Comparison of ENCODE assay signal across 1 cellular context in the genomic region with DNA sequence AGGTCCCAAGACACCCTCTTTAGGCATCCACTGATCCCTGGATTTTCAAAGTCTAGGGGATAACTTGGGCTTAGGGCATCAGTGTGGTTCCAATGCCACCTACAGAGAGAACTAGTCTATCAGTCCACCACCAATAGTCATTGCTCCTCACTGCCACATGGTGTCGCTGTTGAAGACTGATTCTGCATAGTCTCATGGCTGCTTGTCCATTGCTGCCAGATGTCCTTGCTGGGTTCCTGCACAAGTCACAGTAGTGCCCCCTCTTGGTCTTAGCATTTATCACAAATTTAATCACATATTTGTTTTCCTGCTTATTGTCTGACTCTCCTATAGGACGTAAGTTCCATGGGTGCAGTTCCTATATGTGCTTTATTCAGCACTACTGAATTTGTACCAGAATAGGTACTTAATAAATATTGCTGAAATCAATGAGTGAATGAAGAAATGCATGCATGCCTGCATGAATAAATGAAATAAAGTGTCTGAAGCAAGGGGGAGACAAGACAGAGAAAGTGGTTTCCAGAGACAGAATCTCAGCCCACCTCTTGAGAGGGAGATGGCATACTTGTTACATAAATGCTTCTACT.
TF ChIP-seq lines count a peak whose summit lies in the region.

No MANE protein-coding gene starts in this region.

TF ChIP-seq in HEK293, 187 proteins besides CTCF, POLR2A, EP300 and RAD21 (continued from another document and continues in another):
- TF ChIP-seq, protein P1, sequence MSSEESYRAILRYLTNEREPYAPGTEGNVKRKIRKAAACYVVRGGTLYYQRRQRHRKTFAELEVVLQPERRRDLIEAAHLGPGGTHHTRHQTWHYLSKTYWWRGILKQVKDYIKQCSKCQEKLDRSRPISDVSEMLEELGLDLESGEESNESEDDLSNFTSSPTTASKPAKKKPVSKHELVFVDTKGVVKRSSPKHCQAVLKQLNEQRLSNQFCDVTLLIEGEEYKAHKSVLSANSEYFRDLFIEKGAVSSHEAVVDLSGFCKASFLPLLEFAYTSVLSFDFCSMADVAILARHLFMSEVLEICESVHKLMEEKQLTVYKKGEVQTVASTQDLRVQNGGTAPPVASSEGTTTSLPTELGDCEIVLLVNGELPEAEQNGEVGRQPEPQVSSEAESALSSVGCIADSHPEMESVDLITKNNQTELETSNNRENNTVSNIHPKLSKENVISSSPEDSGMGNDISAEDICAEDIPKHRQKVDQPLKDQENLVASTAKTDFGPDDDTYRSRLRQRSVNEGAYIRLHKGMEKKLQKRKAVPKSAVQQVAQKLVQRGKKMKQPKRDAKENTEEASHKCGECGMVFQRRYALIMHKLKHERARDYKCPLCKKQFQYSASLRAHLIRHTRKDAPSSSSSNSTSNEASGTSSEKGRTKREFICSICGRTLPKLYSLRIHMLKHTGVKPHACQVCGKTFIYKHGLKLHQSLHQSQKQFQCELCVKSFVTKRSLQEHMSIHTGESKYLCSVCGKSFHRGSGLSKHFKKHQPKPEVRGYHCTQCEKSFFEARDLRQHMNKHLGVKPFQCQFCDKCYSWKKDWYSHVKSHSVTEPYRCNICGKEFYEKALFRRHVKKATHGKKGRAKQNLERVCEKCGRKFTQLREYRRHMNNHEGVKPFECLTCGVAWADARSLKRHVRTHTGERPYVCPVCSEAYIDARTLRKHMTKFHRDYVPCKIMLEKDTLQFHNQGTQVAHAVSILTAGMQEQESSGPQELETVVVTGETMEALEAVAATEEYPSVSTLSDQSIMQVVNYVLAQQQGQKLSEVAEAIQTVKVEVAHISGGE (tag by site-specific recombination; conservative IDR thresholded peaks at IDR 0.05; ENCODE audit: low read depth): no peak
- TF ChIP-seq ZNF132 (tag by site-specific recombination; IDR thresholded peaks at IDR 0.05; ENCODE audit: borderline replicate concordance): no peak
- no peak for TF ChIP-seq ZNF174 (tag by site-specific recombination; IDR thresholded peaks at IDR 0.05)
- TF ChIP-seq YY2 (tag by site-specific recombination; IDR thresholded peaks at IDR 0.05): no peak
- TF ChIP-seq, protein P2, sequence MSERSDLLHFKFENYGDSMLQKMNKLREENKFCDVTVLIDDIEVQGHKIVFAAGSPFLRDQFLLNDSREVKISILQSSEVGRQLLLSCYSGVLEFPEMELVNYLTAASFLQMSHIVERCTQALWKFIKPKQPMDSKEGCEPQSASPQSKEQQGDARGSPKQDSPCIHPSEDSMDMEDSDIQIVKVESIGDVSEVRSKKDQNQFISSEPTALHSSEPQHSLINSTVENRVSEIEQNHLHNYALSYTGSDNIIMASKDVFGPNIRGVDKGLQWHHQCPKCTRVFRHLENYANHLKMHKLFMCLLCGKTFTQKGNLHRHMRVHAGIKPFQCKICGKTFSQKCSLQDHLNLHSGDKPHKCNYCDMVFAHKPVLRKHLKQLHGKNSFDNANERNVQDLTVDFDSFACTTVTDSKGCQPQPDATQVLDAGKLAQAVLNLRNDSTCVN (tag by site-specific recombination; optimal IDR thresholded peaks at IDR 0.05): no peak
- TF ChIP-seq, protein P3, sequence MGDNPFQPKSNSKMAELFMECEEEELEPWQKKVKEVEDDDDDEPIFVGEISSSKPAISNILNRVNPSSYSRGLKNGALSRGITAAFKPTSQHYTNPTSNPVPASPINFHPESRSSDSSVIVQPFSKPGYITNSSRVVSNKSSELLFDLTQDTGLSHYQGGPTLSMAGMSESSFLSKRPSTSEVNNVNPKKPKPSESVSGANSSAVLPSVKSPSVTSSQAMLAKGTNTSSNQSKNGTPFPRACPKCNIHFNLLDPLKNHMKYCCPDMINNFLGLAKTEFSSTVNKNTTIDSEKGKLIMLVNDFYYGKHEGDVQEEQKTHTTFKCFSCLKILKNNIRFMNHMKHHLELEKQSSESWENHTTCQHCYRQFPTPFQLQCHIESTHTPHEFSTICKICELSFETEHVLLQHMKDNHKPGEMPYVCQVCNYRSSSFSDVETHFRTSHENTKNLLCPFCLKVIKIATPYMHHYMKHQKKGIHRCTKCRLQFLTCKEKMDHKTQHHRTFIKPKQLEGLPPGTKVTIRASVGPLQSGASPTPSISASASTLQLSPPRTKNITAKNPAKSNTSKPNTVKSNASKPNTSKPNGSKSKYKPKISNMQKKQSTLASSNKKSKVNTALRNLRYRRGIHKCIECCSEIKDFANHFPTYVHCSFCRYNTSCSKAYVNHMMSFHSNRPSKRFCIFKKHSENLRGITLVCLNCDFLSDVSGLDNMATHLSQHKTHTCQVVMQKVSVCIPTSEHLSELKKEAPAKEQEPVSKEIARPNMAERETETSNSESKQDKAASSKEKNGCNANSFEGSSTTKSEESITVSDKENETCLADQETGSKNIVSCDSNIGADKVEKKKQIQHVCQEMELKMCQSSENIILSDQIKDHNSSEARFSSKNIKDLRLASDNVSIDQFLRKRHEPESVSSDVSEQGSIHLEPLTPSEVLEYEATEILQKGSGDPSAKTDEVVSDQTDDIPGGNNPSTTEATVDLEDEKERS (tag by site-specific recombination; IDR thresholded peaks at IDR 0.05): no peak
- TF ChIP-seq ZSCAN30 (tag by site-specific recombination; IDR thresholded peaks at IDR 0.05): 0 out of 2 replicates have a peak, but pooled peaks have one; percentile 25
- TF ChIP-seq, protein P4, sequence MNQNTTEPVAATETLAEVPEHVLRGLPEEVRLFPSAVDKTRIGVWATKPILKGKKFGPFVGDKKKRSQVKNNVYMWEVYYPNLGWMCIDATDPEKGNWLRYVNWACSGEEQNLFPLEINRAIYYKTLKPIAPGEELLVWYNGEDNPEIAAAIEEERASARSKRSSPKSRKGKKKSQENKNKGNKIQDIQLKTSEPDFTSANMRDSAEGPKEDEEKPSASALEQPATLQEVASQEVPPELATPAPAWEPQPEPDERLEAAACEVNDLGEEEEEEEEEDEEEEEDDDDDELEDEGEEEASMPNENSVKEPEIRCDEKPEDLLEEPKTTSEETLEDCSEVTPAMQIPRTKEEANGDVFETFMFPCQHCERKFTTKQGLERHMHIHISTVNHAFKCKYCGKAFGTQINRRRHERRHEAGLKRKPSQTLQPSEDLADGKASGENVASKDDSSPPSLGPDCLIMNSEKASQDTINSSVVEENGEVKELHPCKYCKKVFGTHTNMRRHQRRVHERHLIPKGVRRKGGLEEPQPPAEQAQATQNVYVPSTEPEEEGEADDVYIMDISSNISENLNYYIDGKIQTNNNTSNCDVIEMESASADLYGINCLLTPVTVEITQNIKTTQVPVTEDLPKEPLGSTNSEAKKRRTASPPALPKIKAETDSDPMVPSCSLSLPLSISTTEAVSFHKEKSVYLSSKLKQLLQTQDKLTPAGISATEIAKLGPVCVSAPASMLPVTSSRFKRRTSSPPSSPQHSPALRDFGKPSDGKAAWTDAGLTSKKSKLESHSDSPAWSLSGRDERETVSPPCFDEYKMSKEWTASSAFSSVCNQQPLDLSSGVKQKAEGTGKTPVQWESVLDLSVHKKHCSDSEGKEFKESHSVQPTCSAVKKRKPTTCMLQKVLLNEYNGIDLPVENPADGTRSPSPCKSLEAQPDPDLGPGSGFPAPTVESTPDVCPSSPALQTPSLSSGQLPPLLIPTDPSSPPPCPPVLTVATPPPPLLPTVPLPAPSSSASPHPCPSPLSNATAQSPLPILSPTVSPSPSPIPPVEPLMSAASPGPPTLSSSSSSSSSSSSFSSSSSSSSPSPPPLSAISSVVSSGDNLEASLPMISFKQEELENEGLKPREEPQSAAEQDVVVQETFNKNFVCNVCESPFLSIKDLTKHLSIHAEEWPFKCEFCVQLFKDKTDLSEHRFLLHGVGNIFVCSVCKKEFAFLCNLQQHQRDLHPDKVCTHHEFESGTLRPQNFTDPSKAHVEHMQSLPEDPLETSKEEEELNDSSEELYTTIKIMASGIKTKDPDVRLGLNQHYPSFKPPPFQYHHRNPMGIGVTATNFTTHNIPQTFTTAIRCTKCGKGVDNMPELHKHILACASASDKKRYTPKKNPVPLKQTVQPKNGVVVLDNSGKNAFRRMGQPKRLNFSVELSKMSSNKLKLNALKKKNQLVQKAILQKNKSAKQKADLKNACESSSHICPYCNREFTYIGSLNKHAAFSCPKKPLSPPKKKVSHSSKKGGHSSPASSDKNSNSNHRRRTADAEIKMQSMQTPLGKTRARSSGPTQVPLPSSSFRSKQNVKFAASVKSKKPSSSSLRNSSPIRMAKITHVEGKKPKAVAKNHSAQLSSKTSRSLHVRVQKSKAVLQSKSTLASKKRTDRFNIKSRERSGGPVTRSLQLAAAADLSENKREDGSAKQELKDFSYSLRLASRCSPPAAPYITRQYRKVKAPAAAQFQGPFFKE (tag by site-specific recombination; IDR thresholded peaks at IDR 0.05; ENCODE audit: borderline replicate concordance): no peak
- no peak for TF ChIP-seq ZNF514 (tag by site-specific recombination; IDR thresholded peaks at IDR 0.05)
- TF ChIP-seq, protein P5, sequence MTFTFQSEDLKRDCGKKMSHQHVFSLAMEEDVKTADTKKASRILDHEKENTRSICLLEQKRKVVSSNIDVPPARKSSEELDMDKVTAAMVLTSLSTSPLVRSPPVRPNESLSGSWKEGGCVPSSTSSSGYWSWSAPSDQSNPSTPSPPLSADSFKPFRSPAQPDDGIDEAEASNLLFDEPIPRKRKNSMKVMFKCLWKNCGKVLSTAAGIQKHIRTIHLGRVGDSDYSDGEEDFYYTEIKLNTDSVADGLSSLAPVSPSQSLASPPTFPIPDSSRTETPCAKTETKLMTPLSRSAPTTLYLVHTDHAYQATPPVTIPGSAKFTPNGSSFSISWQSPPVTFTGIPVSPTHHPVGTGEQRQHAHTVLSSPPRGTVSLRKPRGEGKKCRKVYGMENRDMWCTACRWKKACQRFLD (tag by site-specific recombination; IDR thresholded peaks at IDR 0.05): no peak
- peak; percentile 49; the same call in 1 of the 2 replicates for TF ChIP-seq ZBTB17 (tag by site-specific recombination; IDR thresholded peaks at IDR 0.05)
- TF ChIP-seq, protein P6, sequence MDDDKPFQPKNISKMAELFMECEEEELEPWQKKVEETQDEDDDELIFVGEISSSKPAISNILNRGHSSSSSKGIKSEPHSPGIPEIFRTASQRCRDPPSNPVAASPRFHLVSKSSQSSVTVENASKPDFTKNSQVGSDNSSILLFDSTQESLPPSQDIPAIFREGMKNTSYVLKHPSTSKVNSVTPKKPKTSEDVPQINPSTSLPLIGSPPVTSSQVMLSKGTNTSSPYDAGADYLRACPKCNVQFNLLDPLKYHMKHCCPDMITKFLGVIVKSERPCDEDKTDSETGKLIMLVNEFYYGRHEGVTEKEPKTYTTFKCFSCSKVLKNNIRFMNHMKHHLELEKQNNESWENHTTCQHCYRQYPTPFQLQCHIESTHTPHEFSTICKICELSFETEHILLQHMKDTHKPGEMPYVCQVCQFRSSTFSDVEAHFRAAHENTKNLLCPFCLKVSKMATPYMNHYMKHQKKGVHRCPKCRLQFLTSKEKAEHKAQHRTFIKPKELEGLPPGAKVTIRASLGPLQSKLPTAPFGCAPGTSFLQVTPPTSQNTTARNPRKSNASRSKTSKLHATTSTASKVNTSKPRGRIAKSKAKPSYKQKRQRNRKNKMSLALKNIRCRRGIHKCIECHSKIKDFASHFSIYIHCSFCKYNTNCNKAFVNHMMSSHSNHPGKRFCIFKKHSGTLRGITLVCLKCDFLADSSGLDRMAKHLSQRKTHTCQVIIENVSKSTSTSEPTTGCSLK (tag by site-specific recombination; IDR thresholded peaks at IDR 0.05): no peak
- no peak for TF ChIP-seq ZNF621 (tag by site-specific recombination; IDR thresholded peaks at IDR 0.05)
- TF ChIP-seq ZNF2 (tag by site-specific recombination; IDR thresholded peaks at IDR 0.05): peak; percentile 100
- TF ChIP-seq ZNF501 (tag by site-specific recombination; IDR thresholded peaks at IDR 0.05): no peak
- TF ChIP-seq, protein P7, sequence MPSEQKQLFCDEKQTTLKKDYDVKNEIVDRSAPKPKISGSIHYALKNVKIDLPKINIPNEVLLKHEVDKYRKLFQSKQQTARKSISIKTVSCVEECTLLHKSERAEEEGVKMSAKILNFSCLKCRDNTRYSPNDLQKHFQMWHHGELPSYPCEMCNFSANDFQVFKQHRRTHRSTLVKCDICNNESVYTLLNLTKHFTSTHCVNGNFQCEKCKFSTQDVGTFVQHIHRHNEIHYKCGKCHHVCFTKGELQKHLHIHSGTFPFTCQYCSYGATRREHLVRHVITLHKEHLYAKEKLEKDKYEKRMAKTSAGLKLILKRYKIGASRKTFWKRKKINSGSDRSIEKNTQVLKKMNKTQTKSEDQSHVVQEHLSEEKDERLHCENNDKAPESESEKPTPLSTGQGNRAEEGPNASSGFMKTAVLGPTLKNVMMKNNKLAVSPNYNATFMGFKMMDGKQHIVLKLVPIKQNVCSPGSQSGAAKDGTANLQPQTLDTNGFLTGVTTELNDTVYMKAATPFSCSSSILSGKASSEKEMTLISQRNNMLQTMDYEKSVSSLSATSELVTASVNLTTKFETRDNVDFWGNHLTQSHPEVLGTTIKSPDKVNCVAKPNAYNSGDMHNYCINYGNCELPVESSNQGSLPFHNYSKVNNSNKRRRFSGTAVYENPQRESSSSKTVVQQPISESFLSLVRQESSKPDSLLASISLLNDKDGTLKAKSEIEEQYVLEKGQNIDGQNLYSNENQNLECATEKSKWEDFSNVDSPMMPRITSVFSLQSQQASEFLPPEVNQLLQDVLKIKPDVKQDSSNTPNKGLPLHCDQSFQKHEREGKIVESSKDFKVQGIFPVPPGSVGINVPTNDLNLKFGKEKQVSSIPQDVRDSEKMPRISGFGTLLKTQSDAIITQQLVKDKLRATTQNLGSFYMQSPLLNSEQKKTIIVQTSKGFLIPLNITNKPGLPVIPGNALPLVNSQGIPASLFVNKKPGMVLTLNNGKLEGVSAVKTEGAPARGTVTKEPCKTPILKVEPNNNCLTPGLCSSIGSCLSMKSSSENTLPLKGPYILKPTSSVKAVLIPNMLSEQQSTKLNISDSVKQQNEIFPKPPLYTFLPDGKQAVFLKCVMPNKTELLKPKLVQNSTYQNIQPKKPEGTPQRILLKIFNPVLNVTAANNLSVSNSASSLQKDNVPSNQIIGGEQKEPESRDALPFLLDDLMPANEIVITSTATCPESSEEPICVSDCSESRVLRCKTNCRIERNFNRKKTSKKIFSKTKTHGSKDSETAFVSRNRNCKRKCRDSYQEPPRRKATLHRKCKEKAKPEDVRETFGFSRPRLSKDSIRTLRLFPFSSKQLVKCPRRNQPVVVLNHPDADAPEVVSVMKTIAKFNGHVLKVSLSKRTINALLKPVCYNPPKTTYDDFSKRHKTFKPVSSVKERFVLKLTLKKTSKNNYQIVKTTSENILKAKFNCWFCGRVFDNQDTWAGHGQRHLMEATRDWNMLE (tag by site-specific recombination; conservative IDR thresholded peaks at IDR 0.05; ENCODE audit: low read depth): no peak; the same call in 1 of the 2 replicates
- no peak for TF ChIP-seq ZNF140 (tag by site-specific recombination; IDR thresholded peaks at IDR 0.05)
- TF ChIP-seq ZFHX2 (tag by site-specific recombination; conservative IDR thresholded peaks at IDR 0.05): no peak
- no peak for TF ChIP-seq ZNF266 (tag by site-specific recombination; IDR thresholded peaks at IDR 0.05; ENCODE audit: low read depth)
- no peak for TF ChIP-seq ZNF214 (tag by site-specific recombination; IDR thresholded peaks at IDR 0.05; ENCODE audit: borderline replicate concordance)
- no peak for TF ChIP-seq ZNF24 (tag by site-specific recombination; IDR thresholded peaks at IDR 0.05)
- no peak for TF ChIP-seq HOXD13 (CRISPR knock-in tag; IDR thresholded peaks at IDR 0.05; ENCODE audit: borderline replicate concordance)
- TF ChIP-seq, protein P8, sequence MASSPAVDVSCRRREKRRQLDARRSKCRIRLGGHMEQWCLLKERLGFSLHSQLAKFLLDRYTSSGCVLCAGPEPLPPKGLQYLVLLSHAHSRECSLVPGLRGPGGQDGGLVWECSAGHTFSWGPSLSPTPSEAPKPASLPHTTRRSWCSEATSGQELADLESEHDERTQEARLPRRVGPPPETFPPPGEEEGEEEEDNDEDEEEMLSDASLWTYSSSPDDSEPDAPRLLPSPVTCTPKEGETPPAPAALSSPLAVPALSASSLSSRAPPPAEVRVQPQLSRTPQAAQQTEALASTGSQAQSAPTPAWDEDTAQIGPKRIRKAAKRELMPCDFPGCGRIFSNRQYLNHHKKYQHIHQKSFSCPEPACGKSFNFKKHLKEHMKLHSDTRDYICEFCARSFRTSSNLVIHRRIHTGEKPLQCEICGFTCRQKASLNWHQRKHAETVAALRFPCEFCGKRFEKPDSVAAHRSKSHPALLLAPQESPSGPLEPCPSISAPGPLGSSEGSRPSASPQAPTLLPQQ (tag by site-specific recombination; IDR thresholded peaks at IDR 0.05): no peak
